8 cellular contexts compared by ENCODE assay signal in the genomic region with DNA sequence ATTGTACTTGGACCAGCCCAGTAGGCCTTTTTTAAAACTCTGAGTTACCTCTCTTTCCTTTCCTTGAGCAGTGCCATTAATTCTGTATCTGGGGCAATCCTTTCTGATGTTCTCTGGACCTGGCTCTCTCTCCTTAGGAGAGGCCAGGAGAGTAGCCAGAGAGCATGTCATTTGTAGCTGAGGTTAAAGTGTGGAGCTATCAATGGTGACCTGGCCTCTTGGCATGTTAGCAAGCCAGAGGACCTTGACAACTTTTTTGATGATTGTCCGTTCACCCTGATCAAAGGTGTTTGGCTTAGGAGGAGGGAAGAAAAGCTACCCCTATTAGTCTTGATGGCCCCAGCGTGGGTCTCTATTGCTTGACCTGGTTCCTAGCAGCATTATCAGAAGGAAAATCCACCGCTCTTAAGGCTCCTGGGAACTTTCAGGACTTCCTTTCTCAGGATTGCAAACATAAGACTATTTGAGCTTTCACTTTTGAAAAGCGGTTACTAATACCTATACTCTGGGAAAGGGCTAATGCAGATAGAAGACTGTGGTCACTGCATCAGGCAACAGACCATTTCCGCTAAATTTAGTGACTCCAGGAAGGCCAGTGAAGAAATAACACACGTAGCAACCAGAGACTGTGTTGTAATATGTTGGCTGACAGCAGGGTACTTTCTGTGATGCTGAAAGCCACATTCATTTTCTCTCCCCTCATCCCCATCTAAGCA. TPM values are rescaled to one million over a fixed set of nuclear protein-coding genes. Genes with fewer than 3 reads are reported as not detected.
DNase-seq lines count a peak whose midpoint lies in the region; ATAC-seq, FAIRE-seq and TF ChIP-seq lines count a peak whose summit lies in the region.

No MANE protein-coding gene starts in this region.

- no peak overlapping the region for H2AFZ ChIP-seq in HepG2 (ENCODE audit: low read length)

- intact Hi-C loops in HepG2 (cut with micrococcal nuclease; ENCODE audit: unreplicated experiment): loop anchor here (5.0 kb wide), 1 partner anchor 68 kb away; a partner anchor contains a TSS

- WGBS in adipose tissue, 3 donors: 29 to 45% (median 41%) methylated on average over 6 of the region's 6 CpGs
- 64% methylated on average over 5 of the region's 6 CpGs for WGBS in HepG2 (ENCODE audit: low lambda C conversion rate)
- 59 to 62% methylated on average over 6 of the region's 6 CpGs for WGBS in tibial nerve, 2 donors

- H3K9me3 ChIP-seq in HepG2 (ENCODE audit: low read length) (no peaks in the 10 kb centered on the region), tibial nerve (no peaks in the 10 kb centered on the region)

- H3K36me3 Mint-ChIP-seq in activated CD4-positive, alpha-beta T cell treated with anti-CD3 and anti-CD28 coated beads, Interleukin-2, amount 10 ng/mL, durations not matched to agents 7 days and 5 days (ENCODE audit: low read depth): peaks cover 30% of the 10 kb centered on the region

- H3K27me3 ChIP-seq in HepG2 (ENCODE audit: control insufficient read depth in 1 of 2, insufficient read depth in 2 of 2, low read length in 2 of 2) (no peaks in the 10 kb centered on the region), tibial nerve (no peaks in the 10 kb centered on the region)

- H3K36me3 ChIP-seq in HepG2 (replicated peaks in 1 of 2; ENCODE audit: control insufficient read depth in 1 of 2, insufficient read depth in 2 of 2, low read length in 2 of 2) (peaks cover 17 to 64% of the 10 kb centered on the region in 2 experiments), tibial nerve (no peaks in the 10 kb centered on the region)

- peaks cover 62% of the 10 kb centered on the region for H3K79me2 ChIP-seq in HepG2 (ENCODE audit: insufficient read depth, low read length)

- peak; percentile 43 for FAIRE-seq in HepG2 (lab: Jason Lieb, UNC)

- 0 out of 2 replicates have a peak overlapping the region, but pooled peaks have one; percentile 3 for H3K9ac ChIP-seq in HepG2 (ENCODE audit: insufficient read depth, low read depth, low read length)

- POLR2A ChIA-PET in activated CD4-positive, alpha-beta T cell treated with anti-CD3 and anti-CD28 coated beads, Interleukin-2, amount 10 ng/mL, durations not matched to agents 7 days and 5 days (lab: Charles Lee): interaction anchor here (0.6 kb wide), 1 partner anchor 16 kb away, joined by 4 read pairs; no protein-coding TSS in a partner anchor
- POLR2A ChIA-PET in HepG2 (lab: Yijun Ruan, JAX): interaction anchor here (0.5 to 11.8 kb wide), 8 partner anchors 9 to 261 kb away, joined by 3 to 168 read pairs (median 4); a partner anchor contains a TSS

- H3K4me1 Mint-ChIP-seq in activated CD4-positive, alpha-beta T cell treated with anti-CD3 and anti-CD28 coated beads, Interleukin-2, amount 10 ng/mL, durations not matched to agents 7 days and 5 days: peaks cover 55% of the 10 kb centered on the region

- H3K9me3 Mint-ChIP-seq in activated CD4-positive, alpha-beta T cell treated with anti-CD3 and anti-CD28 coated beads, Interleukin-2, amount 10 ng/mL, durations not matched to agents 7 days and 5 days: no peaks in the 10 kb centered on the region

- peaks cover 62% of the 10 kb centered on the region for H3K4me1 ChIP-seq in HepG2 (ENCODE audit: insufficient read depth, low read length)
- H3K4me1 ChIP-seq in tibial nerve: peaks cover 0 to 61% (median 28%) of the 10 kb centered on the region in 4 donors

- CTCF ChIA-PET in activated CD4-positive, alpha-beta T cell treated with anti-CD3 and anti-CD28 coated beads, Interleukin-2, amount 10 ng/mL, durations not matched to agents 7 days and 5 days (lab: Charles Lee): interaction anchor here (0.7 to 9.9 kb wide), 5 partner anchors 9 to 83 kb away, joined by 3 to 110 read pairs (median 5); a partner anchor contains a TSS
- CTCF ChIA-PET in HepG2 (lab: Yijun Ruan, JAX; ENCODE audit: low intra/inter-chr PET ratio, low total read pairs): interaction anchor here (0.9 to 2.9 kb wide), 5 partner anchors 19 to 141 kb away, joined by 3 to 37 read pairs (median 6); a partner anchor contains a TSS

- H3K4me2 ChIP-seq in HepG2 (ENCODE audit: low read depth, low read length): peak overlapping the region; percentile 34

- in situ Hi-C loops in HepG2 (cut with HindIII; ENCODE audit: extremely low pct_ligation_motif_present, low pct_unique_long_range_greater_than_20kb): loop anchor here (5.0 kb wide), 1 partner anchor 33 kb away; no protein-coding TSS in a partner anchor

- DNase-seq in activated CD4-positive, alpha-beta T cell treated with anti-CD3 and anti-CD28 coated beads, Interleukin-2, amount 10 ng/mL, durations not matched to agents 7 days and 5 days: no peak
- no peak for DNase-seq in activated CD4-positive, alpha-beta T cell treated with anti-CD3 and anti-CD28 coated beads, Interleukin-2, amount 50 U/mL, for 4 hours
- DNase-seq in HepG2 (ENCODE audit: low spot score) (no peak), tibial nerve (ENCODE audit: low spot score in 2 of 2) (peak in 1 of 2 donors; percentile 48), cerebellar nuclear complex (lab: John Stamatoyannopoulos, UW) (no peak), hippocampal formation (lab: John Stamatoyannopoulos, UW) (no peak)

- H3K27me3 Mint-ChIP-seq in activated CD4-positive, alpha-beta T cell treated with anti-CD3 and anti-CD28 coated beads, Interleukin-2, amount 10 ng/mL, durations not matched to agents 7 days and 5 days: no peaks in the 10 kb centered on the region

- TF ChIP-seq POLR2A in HepG2 (IDR thresholded peaks at IDR 0.05; ENCODE audit: insufficient read depth in 1 of 2, low read depth in 2 of 2, low read length in 2 of 2) (no peak), tibial nerve (IDR thresholded peaks at IDR 0.05) (peak in 1 of 2 donors; percentile 13)

- peaks cover 4% of the 10 kb centered on the region; the same call in 1 of the 2 replicates for H4K20me1 ChIP-seq in HepG2 (ENCODE audit: insufficient read depth, low read length)

- BruUV-seq in HepG2 (replicated peaks; lab: Mats Ljungman, UMichigan): TSS peak; percentile 16

- no peak for TF ChIP-seq RAD21 in HepG2 (CRISPR knock-in tag; IDR thresholded peaks at IDR 0.05)

- TF ChIP-seq EP300 in HepG2 (IDR thresholded peaks at IDR 0.05; ENCODE audit: low read depth in 2 of 2, low read length in 2 of 2): no peak
- no peak for TF ChIP-seq EP300 in HepG2 (CRISPR knock-in tag; IDR thresholded peaks at IDR 0.05; ENCODE audit: borderline replicate concordance)
- peak in 1 of 2 donors; percentile 77 for TF ChIP-seq EP300 in tibial nerve (IDR thresholded peaks at IDR 0.05)

- peak overlapping the region; percentile 37 for H3K4me3 Mint-ChIP-seq in activated CD4-positive, alpha-beta T cell treated with anti-CD3 and anti-CD28 coated beads, Interleukin-2, amount 10 ng/mL, durations not matched to agents 7 days and 5 days

- peak overlapping the region; percentile 93 for H3K27ac Mint-ChIP-seq in activated CD4-positive, alpha-beta T cell treated with anti-CD3 and anti-CD28 coated beads, Interleukin-2, amount 10 ng/mL, durations not matched to agents 7 days and 5 days

- peak overlapping the region; percentile 63 for H3K27ac ChIP-seq in adipose tissue (ENCODE audit: low read depth, low read length)
- H3K27ac ChIP-seq in HepG2 (ENCODE audit: extremely low read length, insufficient read depth, low read length): peak overlapping the region; percentile 61
- H3K27ac ChIP-seq in tibial nerve: peak overlapping the region; percentile 29 to 82 (median 78)

- peak; percentile 63 for ATAC-seq in HepG2
- no peak for ATAC-seq in HG02798 (IDR thresholded peaks at IDR 0.05; ENCODE audit: poor library complexity, unreplicated experiment)

- TF ChIP-seq CTCF in HepG2 (CRISPR knock-in tag; IDR thresholded peaks at IDR 0.05) (no peak), tibial nerve (IDR thresholded peaks at IDR 0.05) (no peak)

- H3K4me3 ChIP-seq in HepG2 (replicated peaks in 1 of 3; ENCODE audit: insufficient read depth in 1 of 3, low read depth in 2 of 3, low read length in 3 of 3): no peak overlapping the region
- no peak overlapping the region for H3K4me3 ChIP-seq in tibial nerve

TF ChIP-seq in HepG2, 621 proteins besides CTCF, POLR2A, EP300 and RAD21 (continues in another document):
- TF ChIP-seq HNRNPK (IDR thresholded peaks at IDR 0.05; ENCODE audit: low read depth, low read length, poor library complexity, severe bottlenecking) (no peak), ELF3 (CRISPR knock-in tag; IDR thresholded peaks at IDR 0.05) (no peak), ZNF672 (CRISPR knock-in tag; IDR thresholded peaks at IDR 0.05) (no peak)
- TF ChIP-seq, protein P1, sequence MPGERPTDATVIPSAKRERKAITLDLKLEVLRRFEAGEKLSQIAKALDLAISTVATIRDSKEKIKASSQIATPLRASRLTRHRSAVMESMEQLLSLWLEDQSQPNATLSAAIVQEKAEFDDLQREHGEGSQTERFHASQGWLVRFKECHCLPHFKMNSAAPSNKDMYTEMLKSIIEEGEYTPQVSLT (CRISPR knock-in tag; IDR thresholded peaks at IDR 0.05; ENCODE audit: borderline replicate concordance, low read depth): no peak

RNA-seq across cellular contexts. Expression of a gene that starts 18.2 kb away (rescaled TPM):
- 10 to 100 TPM; 48.6 to 54.5 TPM for total RNA-seq in activated CD4-positive, alpha-beta T cell treated with anti-CD3 and anti-CD28 coated beads, Interleukin-2, amount 10 ng/mL, durations not matched to agents 7 days and 5 days
- polyA plus RNA-seq in adipose tissue (10 to 100 TPM; 11.7 to 32.7 (median 21.7) TPM), HepG2 (2011; rRNA removed) (20.9 and 22.2 TPM in 2 replicates)
- total RNA-seq in HepG2 (2016; rRNA removed; fragmentation: Illumina TruSeq; extraction: Trizol) (25.9 and 29.8 TPM in 2 replicates), tibial nerve (10 to 100 TPM; 50.0 to 67.2 (median 56.9) TPM)
- 11.6 and 11.9 TPM in 2 replicates for total RNA-seq in HepG2 (2016; cell fraction: cytosol; rRNA removed; fragmentation: Illumina TruSeq; extraction: Trizol; ENCODE audit: low read depth)
- total RNA-seq in HepG2 (2016; cell fraction: insoluble cytoplasmic fraction; rRNA removed; fragmentation: Illumina TruSeq; extraction: Trizol): 23.7 and 30.9 TPM in 2 replicates
- 16.0 and 16.7 TPM in 2 replicates for total RNA-seq in HepG2 (2016; cell fraction: membrane; rRNA removed; fragmentation: Illumina TruSeq; extraction: Trizol)
- 34.7 and 39.4 TPM in 2 replicates for total RNA-seq in HepG2 (2016; cell fraction: nucleus; rRNA removed; fragmentation: Illumina TruSeq; extraction: Trizol)
- 13.6 and 17.8 TPM in 2 replicates for polyA plus RNA-seq in HepG2 (2011; cell fraction: cytosol; rRNA removed)
- 73.7 and 77.5 TPM in 2 replicates for polyA plus RNA-seq in HepG2 (2011; cell fraction: nucleus; rRNA removed)
- 13.8 and 20.5 TPM in 2 replicates for polyA plus RNA-seq in HepG2 (2012)
- 3.6 and 3.7 TPM in 2 replicates for polyA plus RNA-seq in HepG2 (2016; cell fraction: cytosol; fragmentation: Illumina TruSeq; extraction: Trizol; ENCODE audit: low read depth)
- 18.1 and 21.1 TPM in 2 replicates for polyA plus RNA-seq in HepG2 (2016; cell fraction: insoluble cytoplasmic fraction; fragmentation: Illumina TruSeq; extraction: Trizol; ENCODE audit: low read depth)
- 6.3 and 6.8 TPM in 2 replicates for polyA plus RNA-seq in HepG2 (2016; cell fraction: membrane; fragmentation: Illumina TruSeq; extraction: Trizol; ENCODE audit: low read depth)
- 49.2 and 49.7 TPM in 2 replicates for polyA plus RNA-seq in HepG2 (2016; cell fraction: nucleus; fragmentation: Illumina TruSeq; extraction: Trizol; ENCODE audit: insufficient read depth, low read depth)
- 7.4 and 68.6 TPM in 2 replicates for polyA minus RNA-seq in HepG2 (2011; rRNA and poly(A)+ RNA removed; ENCODE audit: low replicate concordance)
- polyA minus RNA-seq in HepG2 (2011; cell fraction: cytosol; rRNA and poly(A)+ RNA removed): 11.4 and 15.5 TPM in 2 replicates
- polyA minus RNA-seq in HepG2 (2011; cell fraction: nucleus; rRNA and poly(A)+ RNA removed): 67.0 and 76.2 TPM in 2 replicates
